Comparison of ENCODE assay signal across 16 cellular contexts in the genomic region with DNA sequence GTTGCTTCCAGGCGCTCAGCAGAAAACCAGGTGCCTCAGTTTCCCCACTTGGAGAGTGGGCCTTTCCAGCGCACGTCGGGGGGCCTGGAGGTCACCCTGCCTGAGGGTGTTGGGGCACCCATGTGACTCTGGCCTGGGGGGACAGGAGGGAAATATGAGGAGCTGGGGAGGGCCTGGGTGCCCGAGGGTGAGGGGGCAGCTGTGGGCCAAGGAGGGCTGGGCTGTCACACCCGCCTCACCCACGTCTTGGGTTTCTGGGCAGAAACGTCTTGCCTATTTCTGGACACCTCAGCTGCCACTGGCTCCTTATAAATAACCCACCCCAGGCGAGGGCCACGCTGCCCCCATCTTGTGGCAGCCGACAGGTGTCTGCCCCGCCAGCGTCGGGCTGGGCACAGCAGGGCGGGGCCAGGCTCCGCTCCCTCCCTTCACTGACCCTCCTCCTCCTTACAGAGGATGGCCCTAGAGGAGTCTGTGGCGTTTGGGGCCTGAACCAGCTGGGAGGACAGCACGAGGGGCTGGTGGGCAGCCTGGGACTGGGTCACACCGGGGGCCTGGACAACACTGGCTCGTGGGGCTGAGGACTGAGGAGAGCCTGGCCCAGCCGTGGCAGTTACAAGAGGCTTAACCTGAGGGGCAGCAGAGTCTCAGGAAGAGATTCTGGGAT. TPM values are rescaled to one million over a fixed set of nuclear protein-coding genes. Genes with fewer than 3 reads are reported as not detected.
A peak's percentile ranks its signal among the peaks of the same experiment; 100 is the strongest.
DNase-seq lines count a peak whose midpoint lies in the region; ATAC-seq, FAIRE-seq and TF ChIP-seq lines count a peak whose summit lies in the region.
"Had no signal": no experiment of that assay in that cellular context is flagged by ENCODE, and none has a peak within 500 bp of the region (broad histone marks: within the 10 kb centered on the region; RNA-seq: fewer than 3 reads in every experiment).

No MANE protein-coding gene starts in this region.

- H4K20me1 ChIP-seq in MM.1S (ENCODE audit: insufficient read depth, low read length), result no peaks in the 10 kb centered on the region; the same call in 1 of the 2 replicates

- H3K4me3 Mint-ChIP-seq in activated CD8-positive, alpha-beta memory T cell treated with anti-CD3 and anti-CD28 coated beads, Interleukin-2, amount 10 ng/mL, durations not matched to agents 7 days and 5 days, result no peak overlapping the region
- H3K4me3 Mint-ChIP-seq in activated T-cell treated with anti-CD3 and anti-CD28 coated beads, Interleukin-2, amount 50 U/mL, for 4 hours, result no peak overlapping the region

- H3K79me2 ChIP-seq in MM.1S (ENCODE audit: low read length), result no peaks in the 10 kb centered on the region

- FAIRE-seq in kidney (lab: Jason Lieb, UNC), result no peak

- TF ChIP-seq CTCF in RWPE2 (IDR thresholded peaks at IDR 0.05; ENCODE audit: poor library complexity, severe bottlenecking) (no peak), kidney (IDR thresholded peaks at IDR 0.05; ENCODE audit: borderline replicate concordance, extremely low read depth, insufficient read depth) (no peak), testis (IDR thresholded peaks at IDR 0.05) (no peak), MM.1S (IDR thresholded peaks at IDR 0.05; ENCODE audit: low read length) (no peak)

- intact Hi-C loops in kidney (cut with DNase I), result no loop called here
- intact Hi-C loops in testis (cut with DNase I; ENCODE audit: low total_unique reads), result no loop called here

- H2AFZ ChIP-seq in MM.1S (ENCODE audit: low read length), result no peak overlapping the region

- no peaks in the 10 kb centered on the region for H3K27me3 Mint-ChIP-seq in activated CD8-positive, alpha-beta memory T cell treated with anti-CD3 and anti-CD28 coated beads, Interleukin-2, amount 10 ng/mL, durations not matched to agents 7 days and 5 days
- H3K27me3 Mint-ChIP-seq in activated T-cell treated with anti-CD3 and anti-CD28 coated beads, Interleukin-2, amount 50 U/mL, for 4 hours (ENCODE audit: low read depth), result peaks cover 7% of the 10 kb centered on the region

- no peaks in the 10 kb centered on the region for H3K36me3 Mint-ChIP-seq in activated CD8-positive, alpha-beta memory T cell treated with anti-CD3 and anti-CD28 coated beads, Interleukin-2, amount 10 ng/mL, durations not matched to agents 7 days and 5 days
- no peaks in the 10 kb centered on the region for H3K36me3 Mint-ChIP-seq in activated T-cell treated with anti-CD3 and anti-CD28 coated beads, Interleukin-2, amount 50 U/mL, for 4 hours (ENCODE audit: insufficient read depth)

- H3K36me3 ChIP-seq in RWPE2 (ENCODE audit: low read depth) (no peaks in the 10 kb centered on the region), kidney (ENCODE audit: control insufficient read depth in 1 of 2, insufficient read depth in 2 of 2, low read length in 2 of 2) (no peaks in the 10 kb centered on the region), testis (ENCODE audit: low read depth, missing control alignments) (no peaks in the 10 kb centered on the region), MM.1S (replicated peaks; ENCODE audit: insufficient read depth, low read length) (no peaks in the 10 kb centered on the region)
- H3K36me3 ChIP-seq: tibial nerve had no signal

- no peak for TF ChIP-seq POLR2A in testis (IDR thresholded peaks at IDR 0.05)

- no peak overlapping the region for H3K4me2 ChIP-seq in MM.1S (ENCODE audit: low read depth, low read length)

- no peaks in the 10 kb centered on the region for H3K9me2 ChIP-seq in MM.1S (replicated peaks; ENCODE audit: insufficient read depth, low read length)

- CTCF ChIA-PET in activated CD8-positive, alpha-beta memory T cell treated with anti-CD3 and anti-CD28 coated beads, Interleukin-2, amount 10 ng/mL, durations not matched to agents 7 days and 5 days (lab: Charles Lee), result interaction anchor here (1.2 to 3.4 kb wide), 4 partner anchors 13 to 88 kb away, joined by 3 to 23 read pairs (median 8); no protein-coding TSS in a partner anchor

- H3K27me3 ChIP-seq in RWPE2 (ENCODE audit: insufficient read depth, poor library complexity, severe bottlenecking) (no peaks in the 10 kb centered on the region), testis (no peaks in the 10 kb centered on the region), MM.1S (replicated peaks; ENCODE audit: insufficient read depth, low read length) (peaks cover 81% of the 10 kb centered on the region)
- H3K27me3 ChIP-seq: tibial nerve had no signal

- H3K27ac ChIP-seq in RWPE2 (ENCODE audit: poor library complexity, severe bottlenecking) (no peak overlapping the region), kidney (ENCODE audit: low read depth in 2 of 2, low read length in 2 of 2) (no peak overlapping the region), testis (peak overlapping the region; percentile 34 to 87), MM.1S (ENCODE audit: low read length) (no peak overlapping the region)
- H3K27ac ChIP-seq: neutrophil had no signal

- peak; percentile 36 for DNase-seq in activated CD8-positive, alpha-beta memory T cell treated with anti-CD3 and anti-CD28 coated beads, Interleukin-2, amount 10 ng/mL, durations not matched to agents 7 days and 5 days
- no peak for DNase-seq in activated CD8-positive, alpha-beta memory T cell treated with anti-CD3 and anti-CD28 coated beads, Interleukin-2, amount 50 U/mL, for 48 hours
- DNase-seq in RWPE2 (ENCODE audit: low spot score), result peak; percentile 44
- peak; percentile 70 for DNase-seq in kidney
- no peak for DNase-seq in testis
- DNase-seq in MM.1S, result no peak
- DNase-seq in activated T-cell treated with anti-CD3 and anti-CD28 coated beads, Interleukin-2, amount 50 U/mL, for 4 hours, result no peak
- DNase-seq in NCI-H526 treated with DMSO at 0.1 percent for 48 hours (lab: John Stamatoyannopoulos, UW), result no peak
- DNase-seq: activated CD4-positive, alpha-beta T cell treated with anti-CD3 and anti-CD28 coated beads, Interleukin-2, amount 50 U/mL, for 48 hours; activated gamma-delta T cell treated with Interleukin-2 at 50 U/mL for 16 hours; DMS79 treated with DMSO at 0.1 percent for 48 hours; NCI-H226 had no signal

- no peaks in the 10 kb centered on the region for H3F3A ChIP-seq in MM.1S (ENCODE audit: insufficient read depth, low read length)

- H3K9ac ChIP-seq in kidney (ENCODE audit: low read length in 2 of 2) (no peak overlapping the region), MM.1S (ENCODE audit: low read length) (no peak overlapping the region)

- peaks cover 3% of the 10 kb centered on the region for H3K4me1 ChIP-seq in RWPE2 (ENCODE audit: insufficient read depth, poor library complexity, severe bottlenecking)
- no peaks in the 10 kb centered on the region for H3K4me1 ChIP-seq in kidney (ENCODE audit: control insufficient read depth in 1 of 2, insufficient read depth in 1 of 2, low read depth in 1 of 2, low read length in 2 of 2)
- peaks cover 25% of the 10 kb centered on the region for H3K4me1 ChIP-seq in testis
- no peaks in the 10 kb centered on the region for H3K4me1 ChIP-seq in MM.1S (ENCODE audit: low read length)

- H3K4me1 Mint-ChIP-seq in activated CD8-positive, alpha-beta memory T cell treated with anti-CD3 and anti-CD28 coated beads, Interleukin-2, amount 10 ng/mL, durations not matched to agents 7 days and 5 days, result peaks cover 4% of the 10 kb centered on the region
- peaks cover 7% of the 10 kb centered on the region for H3K4me1 Mint-ChIP-seq in activated T-cell treated with anti-CD3 and anti-CD28 coated beads, Interleukin-2, amount 50 U/mL, for 4 hours (ENCODE audit: low read depth)

- peak; percentile 22 for ATAC-seq in activated CD8-positive, alpha-beta memory T cell treated with anti-CD3 and anti-CD28 coated beads, Interleukin-2, amount 10 ng/mL, durations not matched to agents 7 days and 5 days
- no peak for ATAC-seq in RWPE2 (ENCODE audit: low read depth)
- no peak for ATAC-seq in activated T-cell treated with anti-CD3 and anti-CD28 coated beads, Interleukin-2, amount 50 U/mL, for 4 hours

- no peak overlapping the region for H3K4me3 ChIP-seq in RWPE2 (ENCODE audit: severe bottlenecking)
- no peak overlapping the region for H3K4me3 ChIP-seq in kidney (ENCODE audit: low read length in 2 of 2)
- H3K4me3 ChIP-seq in testis, result no peak overlapping the region
- H3K4me3 ChIP-seq in MM.1S (ENCODE audit: low read length), result no peak overlapping the region
- H3K4me3 ChIP-seq: tibial nerve had no signal

- H3K9me3 Mint-ChIP-seq in activated CD8-positive, alpha-beta memory T cell treated with anti-CD3 and anti-CD28 coated beads, Interleukin-2, amount 10 ng/mL, durations not matched to agents 7 days and 5 days (ENCODE audit: low read depth), result no peaks in the 10 kb centered on the region
- H3K9me3 Mint-ChIP-seq in activated T-cell treated with anti-CD3 and anti-CD28 coated beads, Interleukin-2, amount 50 U/mL, for 4 hours, result no peaks in the 10 kb centered on the region

- H3K9me3 ChIP-seq in RWPE2 (ENCODE audit: severe bottlenecking) (no peaks in the 10 kb centered on the region), kidney (ENCODE audit: control insufficient read depth in 1 of 2, low read length in 2 of 2) (no peaks in the 10 kb centered on the region), testis (no peaks in the 10 kb centered on the region), MM.1S (replicated peaks; ENCODE audit: insufficient read depth, low read length) (no peaks in the 10 kb centered on the region)
- H3K9me3 ChIP-seq: neutrophil, tibial nerve had no signal

- H3K27ac Mint-ChIP-seq in activated CD8-positive, alpha-beta memory T cell treated with anti-CD3 and anti-CD28 coated beads, Interleukin-2, amount 10 ng/mL, durations not matched to agents 7 days and 5 days, result no peak overlapping the region

- WGBS in testis, 2 donors, result 79 to 88% methylated on average over 9 to 21 of the region's 21 CpGs

RNA-seq across cellular contexts. Expression of gene TNNT3, which starts 1.5 kb away (rescaled TPM):
- total RNA-seq in activated CD8-positive, alpha-beta memory T cell treated with anti-CD3 and anti-CD28 coated beads, Interleukin-2, amount 10 ng/mL, durations not matched to agents 7 days and 5 days, result 1 to 10 TPM; 1.1 to 7.6 TPM
- total RNA-seq in kidney (0.60 TPM), testis (10 to 100 TPM in 1 of 2 donors, 1 to 10 TPM in 1; 8.1 to 13.1 TPM)
- polyA plus RNA-seq in kidney (ENCODE audit: insufficient read depth, low read depth, low replicate concordance) (not detected), testis (ENCODE audit: insufficient read depth, low read depth, low replicate concordance) (16.1 TPM)
- total RNA-seq in activated T-cell treated with anti-CD3 and anti-CD28 coated beads, Interleukin-2, amount 50 U/mL, for 4 hours, result not detected

RNA-seq across cellular contexts. Expression of gene MRPL23, which starts 26.1 kb away (rescaled TPM):
- 100 to 1,000 TPM; 109 to 114 TPM for total RNA-seq in activated CD8-positive, alpha-beta memory T cell treated with anti-CD3 and anti-CD28 coated beads, Interleukin-2, amount 10 ng/mL, durations not matched to agents 7 days and 5 days
- 45.9 TPM for total RNA-seq in kidney
- 183 TPM for polyA plus RNA-seq in kidney (ENCODE audit: insufficient read depth, low read depth, low replicate concordance)
- 100 to 1,000 TPM in 1 of 2 donors, 10 to 100 TPM in 1; 92.1 to 109 TPM for total RNA-seq in testis
- polyA plus RNA-seq in testis (ENCODE audit: insufficient read depth, low read depth, low replicate concordance), result 50.0 TPM
- total RNA-seq in activated T-cell treated with anti-CD3 and anti-CD28 coated beads, Interleukin-2, amount 50 U/mL, for 4 hours, result 100 to 1,000 TPM; 100 to 220 (median 201) TPM

RNA-seq across cellular contexts. Expression of gene PRR33, which starts 29.3 kb away (rescaled TPM):
- total RNA-seq in activated CD8-positive, alpha-beta memory T cell treated with anti-CD3 and anti-CD28 coated beads, Interleukin-2, amount 10 ng/mL, durations not matched to agents 7 days and 5 days, result not detected
- not detected for total RNA-seq in kidney
- polyA plus RNA-seq in kidney (ENCODE audit: insufficient read depth, low read depth, low replicate concordance), result not detected
- total RNA-seq in testis, result under 1 TPM in 1 of 2 donors, not detected in 1; 0.06 TPM
- polyA plus RNA-seq in testis (ENCODE audit: insufficient read depth, low read depth, low replicate concordance), result not detected
- under 1 TPM in 2 of 3 donors, not detected in 1; 0.08 to 0.20 TPM for total RNA-seq in activated T-cell treated with anti-CD3 and anti-CD28 coated beads, Interleukin-2, amount 50 U/mL, for 4 hours
- total RNA-seq: liver; T-helper 2 cell treated with Interferon-gamma antibody and Interleukin-4, amounts not matched to agents 100 ng/mL and 5 ng/mL, for 36 hours; tibial nerve had no signal
- polyA plus RNA-seq: liver had no signal

Comparison
In these comparisons a context has a peak if more than half of its experiments do, and no peak if none do; other contexts are left out.
1. DNase-seq: peak in activated CD8-positive, alpha-beta memory T cell treated with anti-CD3 and anti-CD28 coated beads, Interleukin-2, amount 10 ng/mL, durations not matched to agents 7 days and 5 days (single experiment), RWPE2 (single experiment) and kidney (single experiment); none in activated CD8-positive, alpha-beta memory T cell treated with anti-CD3 and anti-CD28 coated beads, Interleukin-2, amount 50 U/mL, for 48 hours (single experiment), testis (single experiment), MM.1S (single experiment), activated T-cell treated with anti-CD3 and anti-CD28 coated beads, Interleukin-2, amount 50 U/mL, for 4 hours (single experiment) and NCI-H526 treated with DMSO at 0.1 percent for 48 hours (single experiment).
2. H3K27ac ChIP-seq: peak in testis (2 of 2); none in RWPE2 (single experiment), kidney (0 of 2) and MM.1S (single experiment).